ENCODE assay signal across 8 cellular contexts in the genomic region with DNA sequence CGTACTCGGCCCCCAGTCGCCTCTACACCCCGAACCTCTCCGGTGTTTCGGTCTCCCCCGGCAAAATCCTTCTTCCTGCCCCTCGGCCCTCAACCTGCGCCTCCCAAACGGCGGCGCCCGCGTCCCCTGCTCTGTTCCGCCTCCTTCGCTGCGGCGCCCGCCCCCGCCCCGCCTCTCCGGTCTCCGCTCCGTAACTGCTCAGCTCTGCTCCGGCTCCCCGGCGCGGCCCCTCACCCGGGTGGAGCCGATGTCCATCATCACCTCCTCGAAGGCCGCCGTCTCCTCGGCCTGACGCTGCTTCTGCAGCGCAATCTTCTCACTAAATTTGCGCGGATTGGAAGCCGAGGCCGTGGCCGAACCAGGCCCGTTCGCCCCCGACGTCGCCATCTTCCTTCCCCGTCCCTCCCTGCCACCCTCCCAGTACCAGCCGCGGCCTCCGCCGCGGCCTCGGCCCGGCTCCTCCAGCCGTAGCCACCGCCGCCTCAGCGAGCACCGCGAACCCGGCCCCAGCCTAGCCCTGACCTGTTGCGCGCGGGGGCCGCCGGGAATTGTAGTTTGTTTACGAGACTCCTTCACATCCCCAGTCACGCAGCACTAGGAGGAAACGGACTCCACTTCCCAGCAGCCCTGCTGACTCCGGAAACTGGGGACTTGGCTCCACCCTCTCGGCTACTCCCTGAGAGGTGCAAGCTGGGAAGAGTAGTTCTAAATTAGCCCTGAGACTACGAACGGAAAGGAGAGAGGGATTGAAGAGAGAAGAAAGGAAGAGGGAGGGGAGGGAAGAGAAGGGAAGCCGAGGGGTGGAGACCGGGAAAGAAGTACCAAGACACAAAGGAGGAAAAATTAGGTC. TPM values are rescaled to one million over a fixed set of nuclear protein-coding genes. Genes with fewer than 3 reads are reported as not detected.
A peak's percentile ranks its signal among the peaks of the same experiment; 100 is the strongest.
DNase-seq lines count a peak whose midpoint lies in the region; ATAC-seq and TF ChIP-seq lines count a peak whose summit lies in the region.

CRTC2 (minus strand) TSS at position 502 of the 850 bp plus-strand sequence; CDS start at position 387, 115 bp downstream.

- H3K27ac ChIP-seq in DND-41 (ENCODE audit: low read length) (peak within 1 kb of the TSS; percentile 90), GM23248 (peak within 1 kb of the TSS; percentile 70), esophagus squamous epithelium (peak within 1 kb of the TSS; percentile 95 to 97 (median 96))

- H3K9me2 ChIP-seq in GM23248 (ENCODE audit: insufficient read depth) = no peaks in the 10 kb centered on the region

- H3F3A ChIP-seq in GM23248 (ENCODE audit: insufficient read depth) = peaks cover 9% of the 10 kb centered on the region; the same call in 1 of the 2 replicates

- TF ChIP-seq CTCF in DND-41 (IDR thresholded peaks at IDR 0.05; ENCODE audit: borderline replicate concordance, extremely low read depth, low read length, poor library complexity, severe bottlenecking) = no peak
- peak in 1 of 6 experiments; percentile 16 for TF ChIP-seq CTCF in esophagus squamous epithelium (IDR thresholded peaks at IDR 0.05)

- H3K27me3 ChIP-seq in DND-41 (ENCODE audit: insufficient read depth, low read length, poor library complexity) = no peaks in the 10 kb centered on the region
- H3K27me3 ChIP-seq in GM23248 (replicated peaks; ENCODE audit: insufficient read depth) = no peaks in the 10 kb centered on the region
- no peaks in the 10 kb centered on the region for H3K27me3 ChIP-seq in esophagus squamous epithelium

- H3K4me2 ChIP-seq in DND-41 (ENCODE audit: insufficient read depth, low read length) = peak within 1 kb of the TSS; percentile 87
- H3K4me2 ChIP-seq in GM23248 (ENCODE audit: unreplicated experiment) = peak within 1 kb of the TSS; percentile 95

- H3K36me3 ChIP-seq in DND-41 (ENCODE audit: insufficient read depth, low read length) (peaks cover 49% of the 10 kb centered on the region), GM23248 (ENCODE audit: low read depth) (no peaks in the 10 kb centered on the region), esophagus squamous epithelium (peaks cover 11 to 44% (median 18%) of the 10 kb centered on the region in 3 donors)

- DNase-seq in DND-41 (peak; percentile 99), GM23248 (peak; percentile 100), Kasumi-1 (lab: John Stamatoyannopoulos, UW) (peak; percentile 100), RKO (ENCODE audit: low spot score) (peak; percentile 98), activated T-helper 1 cell treated with Interleukin-2 at 50 U/mL for 16 hours (ENCODE audit: low read depth) (peak; percentile 93), esophagus squamous epithelium (lab: John Stamatoyannopoulos, UW) (peak; percentile 95), myocyte (ENCODE audit: low read depth) (peak; percentile 99)
- DNase-seq in stimulated activated CD8-positive, alpha-beta memory T cell treated with anti-CD3 and anti-CD28 coated beads, Interleukin-7, amount 100 ng/mL, for 48 hours (ENCODE audit: extremely low read depth in 1 of 2, low read depth in 1 of 2) = peak; percentile 90 to 99

- TF ChIP-seq POLR2A in esophagus squamous epithelium (IDR thresholded peaks at IDR 0.05) = peak in 3 of 4 donors; percentile 58 to 85 (median 59)

- intact Hi-C loops in esophagus squamous epithelium (cut with DNase I) = no loop called here

- ATAC-seq in DND-41 (ENCODE audit: insufficient read depth, low read depth) = peak; percentile 88

- H3K9ac ChIP-seq in DND-41 (ENCODE audit: low read depth, low read length) = peak within 1 kb of the TSS; percentile 96
- peak within 1 kb of the TSS; percentile 90 for H3K9ac ChIP-seq in GM23248

- H3K4me3 ChIP-seq in DND-41 (ENCODE audit: low read depth in 1 of 2, low read length in 2 of 2) = peak within 1 kb of the TSS; percentile 94 to 100
- H3K4me3 ChIP-seq in GM23248 = peak within 1 kb of the TSS; percentile 90
- H3K4me3 ChIP-seq in esophagus squamous epithelium = peak within 1 kb of the TSS; percentile 89 to 98 (median 92)

- in situ Hi-C loops in GM23248 (cut with MboI) = no loop called here

- H3K9me3 ChIP-seq in DND-41 (ENCODE audit: insufficient read depth, low read length, severe bottlenecking) (no peaks in the 10 kb centered on the region), GM23248 (ENCODE audit: low read depth) (no peaks in the 10 kb centered on the region), esophagus squamous epithelium (no peaks in the 10 kb centered on the region)

- H2AFZ ChIP-seq in DND-41 (ENCODE audit: low read depth, low read length) (peak within 1 kb of the TSS; percentile 93), GM23248 (peak within 1 kb of the TSS; percentile 84)

- H3K79me2 ChIP-seq in DND-41 (ENCODE audit: insufficient read depth, low read length) (peaks cover 79% of the 10 kb centered on the region), GM23248 (ENCODE audit: insufficient read depth) (peaks cover 73% of the 10 kb centered on the region)

- H3K4me1 ChIP-seq in DND-41 (ENCODE audit: insufficient read depth, low read length) (peaks cover 59% of the 10 kb centered on the region), GM23248 (ENCODE audit: insufficient read depth) (peaks cover 8% of the 10 kb centered on the region), esophagus squamous epithelium (peaks cover 35 to 81% (median 42%) of the 10 kb centered on the region in 3 donors)

- peaks cover 46% of the 10 kb centered on the region for H4K20me1 ChIP-seq in DND-41 (ENCODE audit: insufficient read depth, low read length)
- no peaks in the 10 kb centered on the region for H4K20me1 ChIP-seq in GM23248 (ENCODE audit: insufficient read depth)

- WGBS in GM23248 (ENCODE audit: low coverage in 1 of 2, low lambda C conversion rate in 2 of 2, missing lambda C conversion rate in 2 of 2), 2 experiments = 1% methylated on average over 31 to 74 of the region's 75 CpGs
- WGBS in esophagus squamous epithelium, 2 donors = 1% methylated on average over 24 to 34 of the region's 75 CpGs

RNA-seq across cellular contexts. Expression of gene CRTC2, which starts in this region (rescaled TPM):
- 3.7 and 7.5 TPM in 2 replicates for total RNA-seq in GM23248 (2014; rRNA removed; shearing (Covaris generic))
- 16.7 and 21.0 TPM in 2 replicates for polyA plus RNA-seq in GM23248 (2016; fragmentation: Nextera tagmentation; extraction: Ambion mirVana)
- total RNA-seq in esophagus squamous epithelium = 10 to 100 TPM in 1 of 4 donors, 1 to 10 TPM in 3; 7.5 to 13.2 (median 8.0) TPM
- 8.5 and 12.3 TPM in 2 replicates for total RNA-seq in myocyte
- 23.8 TPM for polyA plus RNA-seq in myocyte (2012)

Comparison
In these comparisons a context has a peak if more than half of its experiments do, and no peak if none do; other contexts are left out.
1. Peak in every context shown above with its lines: DNase-seq, ATAC-seq, H3K4me3 ChIP-seq and H3K27ac ChIP-seq.